In the genomic region with DNA sequence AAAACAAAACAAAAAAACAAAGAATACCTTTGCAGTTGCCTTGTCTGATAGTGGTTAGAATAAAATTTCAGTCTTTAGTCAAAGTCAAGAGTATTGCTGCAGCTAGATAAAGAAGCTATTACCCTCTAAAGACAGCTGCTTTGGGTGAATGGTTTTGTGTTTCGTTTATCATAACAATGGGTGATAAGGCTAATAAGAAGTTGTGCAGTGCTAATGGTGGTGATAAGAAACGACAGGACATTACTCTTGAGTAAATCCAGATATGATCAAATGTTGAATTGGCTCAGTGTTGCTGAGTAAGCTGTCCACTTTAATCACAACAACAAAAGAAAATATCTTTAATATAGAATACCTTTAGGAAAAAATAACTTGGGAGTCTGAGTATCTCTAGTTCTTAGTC, we compare ENCODE assay signal across 19 cellular contexts.
A peak's percentile ranks its signal among the peaks of the same experiment; 100 is the strongest.
DNase-seq lines count a peak whose midpoint lies in the region; FAIRE-seq and TF ChIP-seq lines count a peak whose summit lies in the region.
"Had no signal": no experiment of that assay in that cellular context is flagged by ENCODE, and none has a peak within 500 bp of the region (broad histone marks: within the 10 kb centered on the region; RNA-seq: fewer than 3 reads in every experiment).

No MANE protein-coding gene starts in this region.

- H3K79me2 ChIP-seq in PC-9 (ENCODE audit: low read depth) (no peaks in the 10 kb centered on the region), smooth muscle cell (ENCODE audit: low read depth) (no peaks in the 10 kb centered on the region)

- no peak overlapping the region for H3K27ac ChIP-seq in PC-9
- H3K27ac ChIP-seq in smooth muscle cell (ENCODE audit: low read depth) = no peak overlapping the region
- no peak overlapping the region for H3K27ac ChIP-seq in kidney (ENCODE audit: low read depth in 2 of 2, low read length in 2 of 2)
- no peak overlapping the region for H3K27ac ChIP-seq in colonic mucosa
- H3K27ac ChIP-seq: GM23248 had no signal

- TF ChIP-seq CTCF in PC-9 (conservative IDR thresholded peaks at IDR 0.05) (no peak), smooth muscle cell (IDR thresholded peaks at IDR 0.05; ENCODE audit: borderline replicate concordance, insufficient read depth, poor library complexity, severe bottlenecking) (no peak), kidney (IDR thresholded peaks at IDR 0.05; ENCODE audit: borderline replicate concordance, extremely low read depth, insufficient read depth) (no peak), colonic mucosa (IDR thresholded peaks at IDR 0.05) (no peak)

- FAIRE-seq in kidney (lab: Jason Lieb, UNC) = no peak
- FAIRE-seq: GM12892, HepG2 had no signal

- H4K20me1 ChIP-seq in PC-9 (ENCODE audit: insufficient read depth) (no peaks in the 10 kb centered on the region), smooth muscle cell (ENCODE audit: low read depth) (no peaks in the 10 kb centered on the region)

- no peak overlapping the region for H3K9ac ChIP-seq in smooth muscle cell (ENCODE audit: low read depth)
- no peak overlapping the region for H3K9ac ChIP-seq in kidney (ENCODE audit: low read length in 2 of 2)
- no peak overlapping the region for H3K9ac ChIP-seq in colonic mucosa (ENCODE audit: low read depth in 2 of 2, low read length in 2 of 2)
- H3K9ac ChIP-seq: GM23248 had no signal

- H2AFZ ChIP-seq in PC-9 = peak overlapping the region; percentile 55; the same call in 1 of the 2 replicates
- peak overlapping the region; percentile 14 for H2AFZ ChIP-seq in smooth muscle cell (ENCODE audit: low read depth)
- H2AFZ ChIP-seq: GM23248 had no signal

- H3K4me1 ChIP-seq in PC-9 (replicated peaks; ENCODE audit: insufficient read depth) (no peaks in the 10 kb centered on the region), smooth muscle cell (ENCODE audit: low read depth) (no peaks in the 10 kb centered on the region), kidney (ENCODE audit: control insufficient read depth in 1 of 2, insufficient read depth in 1 of 2, low read depth in 1 of 2, low read length in 2 of 2) (no peaks in the 10 kb centered on the region), colonic mucosa (no peaks in the 10 kb centered on the region)
- H3K4me1 ChIP-seq: Caco-2, HAP-1 had no signal

- BruUV-seq in PC-9 (replicated peaks; lab: Mats Ljungman, UMichigan) = no TSS peak

- no peaks in the 10 kb centered on the region for H3F3A ChIP-seq in PC-9 (ENCODE audit: insufficient read depth, low read depth)
- no peaks in the 10 kb centered on the region for H3F3A ChIP-seq in smooth muscle cell (ENCODE audit: low read depth)

- DNase-seq in NCI-H748 (lab: John Stamatoyannopoulos, UW; ENCODE audit: unreplicated experiment) = peak; percentile 5
- no peak for DNase-seq in NCI-H748 treated with DMSO at 0.1 percent for 48 hours (lab: John Stamatoyannopoulos, UW)
- no peak for DNase-seq in PC-9
- peak; percentile 74 for DNase-seq in amniotic epithelial cell (ENCODE audit: low read depth)
- no peak for DNase-seq in smooth muscle cell (lab: John Stamatoyannopoulos, UW; ENCODE audit: unreplicated experiment)
- DNase-seq in kidney = no peak
- no peak for DNase-seq in colonic mucosa
- no peak for DNase-seq in D341Med (ENCODE audit: low spot score)
- DNase-seq: C1 segment of cervical spinal cord; Caco-2; CD4-positive, CD25-positive, alpha-beta regulatory T cell; CD8-positive, alpha-beta memory T cell; DMS153; DMS79; GDM1; GM23248 had no signal

- H3K9me3 ChIP-seq in PC-9 (ENCODE audit: insufficient read depth, low read depth) (no peaks in the 10 kb centered on the region), smooth muscle cell (replicated peaks; ENCODE audit: low read depth) (no peaks in the 10 kb centered on the region), kidney (ENCODE audit: control insufficient read depth in 1 of 2, low read length in 2 of 2) (no peaks in the 10 kb centered on the region), colonic mucosa (no peaks in the 10 kb centered on the region)
- H3K9me3 ChIP-seq: Caco-2, HAP-1 had no signal

- H3K27me3 ChIP-seq in PC-9 (ENCODE audit: insufficient read depth, low read depth) = no peaks in the 10 kb centered on the region
- H3K27me3 ChIP-seq in smooth muscle cell (ENCODE audit: low read depth) = no peaks in the 10 kb centered on the region
- H3K27me3 ChIP-seq in colonic mucosa = no peaks in the 10 kb centered on the region

- H3K4me3 ChIP-seq in PC-9 (no peak overlapping the region), smooth muscle cell (no peak overlapping the region), kidney (ENCODE audit: low read length in 2 of 2) (no peak overlapping the region), colonic mucosa (no peak overlapping the region)
- H3K4me3 ChIP-seq: GM23248, HAP-1 had no signal

- intact Hi-C loops in PC-9 (cut with micrococcal nuclease; ENCODE audit: unreplicated experiment) (no loop called here), kidney (cut with DNase I) (no loop called here), colonic mucosa (cut with DNase I) (no loop called here)

- H3K4me2 ChIP-seq in PC-9 = no peak overlapping the region
- H3K4me2 ChIP-seq in smooth muscle cell = no peak overlapping the region

- WGBS in smooth muscle cell (ENCODE audit: low lambda C conversion rate) = 13% methylated on average over 2 of the region's 2 CpGs

- H3K36me3 ChIP-seq in PC-9 (ENCODE audit: low read depth) (no peaks in the 10 kb centered on the region), smooth muscle cell (ENCODE audit: low read depth) (no peaks in the 10 kb centered on the region), kidney (ENCODE audit: control insufficient read depth in 1 of 2, insufficient read depth in 2 of 2, low read length in 2 of 2) (no peaks in the 10 kb centered on the region), colonic mucosa (no peaks in the 10 kb centered on the region)
- H3K36me3 ChIP-seq: HAP-1 had no signal

- CTCF ChIA-PET in PC-9 (lab: Charles Lee) = no interaction called here

- no peaks in the 10 kb centered on the region for H3K9me2 ChIP-seq in PC-9 (ENCODE audit: insufficient read depth)

- POLR2A ChIA-PET in PC-9 (lab: Charles Lee; ENCODE audit: unreplicated experiment) = no interaction called here

Comparison
In these comparisons a context has a peak if more than half of its experiments do, and no peak if none do; other contexts are left out.
1. DNase-seq: peak in NCI-H748 (single experiment) and amniotic epithelial cell (single experiment); none in NCI-H748 treated with DMSO at 0.1 percent for 48 hours (single experiment), PC-9 (0 of 2), smooth muscle cell (single experiment), kidney (single experiment), colonic mucosa (single experiment) and D341Med (single experiment).